Comparison of ENCODE assay signal across 8 cellular contexts in genomic region chr20:25247666-25248500, GRCh38. TPM values are rescaled to one million over a fixed set of nuclear protein-coding genes. Genes with fewer than 3 reads are reported as not detected.
DNase-seq lines count a peak whose midpoint lies in the region; ATAC-seq and TF ChIP-seq lines count a peak whose summit lies in the region.

Gene PYGB, plus strand, starts transcription at chr20:25248085. Its CDS starts 94 bp downstream, at chr20:25248179.

- intact Hi-C loops in activated T-helper 1 cell treated with anti-CD3 and anti-CD28 coated beads, Interleukin-12 subunit alpha, Interleukin-12 subunit beta, Interleukin-2, Interleukin-4 antibody, amounts not matched to agents 30 ng/mL and 10 ng/mL and 1 ng/mL, durations not matched to agents 14 hours and 24 hours and 36 hours (cut with micrococcal nuclease), result loop anchor here (1.0 to 5.0 kb wide), 8 partner anchors 10 to 449 kb away; partner anchors contain the start of genes APMAP, ENTPD6, GINS1 and ZNF337

- H3K27ac Mint-ChIP-seq in activated T-helper 1 cell treated with anti-CD3 and anti-CD28 coated beads, Interleukin-12 subunit alpha, Interleukin-12 subunit beta, Interleukin-2, Interleukin-4 antibody, amounts not matched to agents 30 ng/mL and 10 ng/mL and 1 ng/mL, durations not matched to agents 14 hours and 24 hours and 36 hours, result peak within 1 kb of the TSS; percentile 87
- peak within 1 kb of the TSS; percentile 56 to 93 (median 82) for H3K27ac Mint-ChIP-seq in naive B cell
- peak within 1 kb of the TSS; percentile 77 for H3K27ac Mint-ChIP-seq in stimulated activated memory B cell treated with anti-CD40 and anti-IgM and Interleukin-4, amounts not matched to agents 10 μg/mL and 1 μg/mL and 100 μg/mL, for 72 hours

- peak within 1 kb of the TSS; percentile 92 for H3K4me3 Mint-ChIP-seq in activated T-helper 1 cell treated with anti-CD3 and anti-CD28 coated beads, Interleukin-12 subunit alpha, Interleukin-12 subunit beta, Interleukin-2, Interleukin-4 antibody, amounts not matched to agents 30 ng/mL and 10 ng/mL and 1 ng/mL, durations not matched to agents 14 hours and 24 hours and 36 hours
- peak within 1 kb of the TSS; percentile 89 to 98 (median 92) for H3K4me3 Mint-ChIP-seq in naive B cell
- peak within 1 kb of the TSS; percentile 89 for H3K4me3 Mint-ChIP-seq in stimulated activated memory B cell treated with anti-CD40 and anti-IgM and Interleukin-4, amounts not matched to agents 10 μg/mL and 1 μg/mL and 100 μg/mL, for 72 hours

- no peaks in the 10 kb centered on the region for H3K27me3 Mint-ChIP-seq in activated T-helper 1 cell treated with anti-CD3 and anti-CD28 coated beads, Interleukin-12 subunit alpha, Interleukin-12 subunit beta, Interleukin-2, Interleukin-4 antibody, amounts not matched to agents 30 ng/mL and 10 ng/mL and 1 ng/mL, durations not matched to agents 14 hours and 24 hours and 36 hours (ENCODE audit: insufficient read depth)
- H3K27me3 Mint-ChIP-seq in naive B cell, result peaks cover 9 to 17% (median 10%) of the 10 kb centered on the region in 3 donors
- H3K27me3 Mint-ChIP-seq in stimulated activated memory B cell treated with anti-CD40 and anti-IgM and Interleukin-4, amounts not matched to agents 10 μg/mL and 1 μg/mL and 100 μg/mL, for 72 hours, result peaks cover 12% of the 10 kb centered on the region

- H3K9me3 ChIP-seq in DND-41 (ENCODE audit: insufficient read depth, low read length, severe bottlenecking), result no peaks in the 10 kb centered on the region

- H3K36me3 Mint-ChIP-seq in activated T-helper 1 cell treated with anti-CD3 and anti-CD28 coated beads, Interleukin-12 subunit alpha, Interleukin-12 subunit beta, Interleukin-2, Interleukin-4 antibody, amounts not matched to agents 30 ng/mL and 10 ng/mL and 1 ng/mL, durations not matched to agents 14 hours and 24 hours and 36 hours (ENCODE audit: low read depth), result peaks cover 2% of the 10 kb centered on the region
- peaks cover 0 to 7% of the 10 kb centered on the region in 2 donors for H3K36me3 Mint-ChIP-seq in naive B cell
- no peaks in the 10 kb centered on the region for H3K36me3 Mint-ChIP-seq in stimulated activated memory B cell treated with anti-CD40 and anti-IgM and Interleukin-4, amounts not matched to agents 10 μg/mL and 1 μg/mL and 100 μg/mL, for 72 hours

- peaks cover 24% of the 10 kb centered on the region; the same call in 1 of the 2 replicates for H4K20me1 ChIP-seq in DND-41 (ENCODE audit: insufficient read depth, low read length)

- H3K9me3 Mint-ChIP-seq in activated T-helper 1 cell treated with anti-CD3 and anti-CD28 coated beads, Interleukin-12 subunit alpha, Interleukin-12 subunit beta, Interleukin-2, Interleukin-4 antibody, amounts not matched to agents 30 ng/mL and 10 ng/mL and 1 ng/mL, durations not matched to agents 14 hours and 24 hours and 36 hours, result peaks cover 4% of the 10 kb centered on the region
- H3K9me3 Mint-ChIP-seq in naive B cell, result peaks cover 0 to 4% (median 0%) of the 10 kb centered on the region in 7 donors
- H3K9me3 Mint-ChIP-seq in stimulated activated memory B cell treated with anti-CD40 and anti-IgM and Interleukin-4, amounts not matched to agents 10 μg/mL and 1 μg/mL and 100 μg/mL, for 72 hours, result peaks cover 5% of the 10 kb centered on the region

- peaks cover 43% of the 10 kb centered on the region for H3K4me1 Mint-ChIP-seq in activated T-helper 1 cell treated with anti-CD3 and anti-CD28 coated beads, Interleukin-12 subunit alpha, Interleukin-12 subunit beta, Interleukin-2, Interleukin-4 antibody, amounts not matched to agents 30 ng/mL and 10 ng/mL and 1 ng/mL, durations not matched to agents 14 hours and 24 hours and 36 hours (ENCODE audit: low read depth)
- peaks cover 16 to 36% (median 25%) of the 10 kb centered on the region in 3 donors for H3K4me1 Mint-ChIP-seq in naive B cell
- H3K4me1 Mint-ChIP-seq in stimulated activated memory B cell treated with anti-CD40 and anti-IgM and Interleukin-4, amounts not matched to agents 10 μg/mL and 1 μg/mL and 100 μg/mL, for 72 hours, result peaks cover 27% of the 10 kb centered on the region

- peak; percentile 82 for DNase-seq in DND-41
- peak; percentile 88 for DNase-seq in KBM-7
- DNase-seq in RPMI8226, result peak; percentile 89
- peak; percentile 69 for DNase-seq in activated T-helper 1 cell treated with anti-CD3 and anti-CD28 coated beads, Interleukin-12 subunit alpha, Interleukin-12 subunit beta, Interleukin-2, Interleukin-4 antibody, amounts not matched to agents 30 ng/mL and 10 ng/mL and 1 ng/mL, durations not matched to agents 14 hours and 24 hours and 36 hours (ENCODE audit: low spot score)
- DNase-seq in fibroblast of gingiva (ENCODE audit: low read depth), result peak; percentile 82
- DNase-seq in naive B cell, result peak; percentile 66

- in situ Hi-C loops in KBM-7 (cut with MboI; ENCODE audit: low pct_unique_long_range_greater_than_20kb, low sequenced_read_pairs), result no loop called here

- ATAC-seq in DND-41 (ENCODE audit: insufficient read depth, low read depth) (peak; percentile 84), GM21723 (IDR thresholded peaks at IDR 0.05; ENCODE audit: unreplicated experiment) (peak; percentile 65), naive B cell (ENCODE audit: low read depth in 2 of 2) (peak; percentile 68 to 80)
- ATAC-seq in stimulated activated memory B cell treated with anti-CD40 and anti-IgM and Interleukin-4, amounts not matched to agents 10 μg/mL and 1 μg/mL and 100 μg/mL, for 72 hours, result peak; percentile 90

- H3K4me3 ChIP-seq in DND-41 (ENCODE audit: low read depth in 1 of 2, low read length in 2 of 2), result peak within 1 kb of the TSS; percentile 98 to 100

- peak within 1 kb of the TSS; percentile 92 for H3K27ac ChIP-seq in DND-41 (ENCODE audit: low read length)

- peaks cover 49% of the 10 kb centered on the region for H3K79me2 ChIP-seq in DND-41 (ENCODE audit: insufficient read depth, low read length)

- H3K4me1 ChIP-seq in DND-41 (ENCODE audit: insufficient read depth, low read length), result peaks cover 48% of the 10 kb centered on the region

- H3K9ac ChIP-seq in DND-41 (ENCODE audit: low read depth, low read length), result peak within 1 kb of the TSS; percentile 95

- peaks cover 10% of the 10 kb centered on the region for H3K27me3 ChIP-seq in DND-41 (ENCODE audit: insufficient read depth, low read length, poor library complexity)

- H2AFZ ChIP-seq in DND-41 (ENCODE audit: low read depth, low read length), result peak within 1 kb of the TSS; percentile 99

- peak; percentile 17 for TF ChIP-seq CTCF in DND-41 (IDR thresholded peaks at IDR 0.05; ENCODE audit: borderline replicate concordance, extremely low read depth, low read length, poor library complexity, severe bottlenecking)

- H3K4me2 ChIP-seq in DND-41 (ENCODE audit: insufficient read depth, low read length), result peak within 1 kb of the TSS; percentile 99

- H3K36me3 ChIP-seq in DND-41 (ENCODE audit: insufficient read depth, low read length), result peaks cover 24% of the 10 kb centered on the region

RNA-seq across cellular contexts. Expression of gene PYGB, which starts in this region (rescaled TPM):
- 36.8 and 38.5 TPM in 2 replicates for total RNA-seq in activated T-helper 1 cell treated with anti-CD3 and anti-CD28 coated beads, Interleukin-12 subunit alpha, Interleukin-12 subunit beta, Interleukin-2, Interleukin-4 antibody, amounts not matched to agents 30 ng/mL and 10 ng/mL and 1 ng/mL, durations not matched to agents 14 hours and 24 hours and 36 hours
- polyA plus RNA-seq in naive B cell (ENCODE audit: low read depth in 6 of 6), result 10 to 100 TPM; 16.4 to 26.6 (median 22.8) TPM

Comparison
In these comparisons a context has a peak if more than half of its experiments do, and no peak if none do; other contexts are left out.
1. Peak in every context shown above with its lines: DNase-seq, ATAC-seq, H3K4me3 ChIP-seq and H3K27ac ChIP-seq.